ENCODE assay signal across 8 cellular contexts in genomic region chr15:83106994-83107840, GRCh38. TPM values are rescaled to one million over a fixed set of nuclear protein-coding genes. Genes with fewer than 3 reads are reported as not detected.
DNase-seq lines count a peak whose midpoint lies in the region; ATAC-seq and TF ChIP-seq lines count a peak whose summit lies in the region.

TSS of gene TM6SF1 (plus strand) at chr15:83107645. CDS start at chr15:83107681, 36 bp downstream.

- intact Hi-C loops in activated B cell treated with CpG ODN at 0.5 μM for 24 hours (cut with micrococcal nuclease), result loop anchor here (5.0 kb wide), 2 partner anchors 45 to 95 kb away; partner anchors contain the start of gene C15orf40

- H4K20me1 ChIP-seq in GM23338 (replicated peaks; ENCODE audit: insufficient read depth), result no peaks in the 10 kb centered on the region

- H3K4me2 ChIP-seq in GM23338, result peak within 1 kb of the TSS; percentile 85

- H3K27ac Mint-ChIP-seq in GM23338 (no peak within 1 kb of the TSS), activated B cell treated with CpG ODN at 0.5 μM for 24 hours (peak within 1 kb of the TSS; percentile 65)
- H3K27ac Mint-ChIP-seq in naive thymus-derived CD8-positive, alpha-beta T cell, result peak within 1 kb of the TSS in 3 of 10 donors; percentile 22 to 66 (median 32)

- DNase-seq in DMS53 (lab: John Stamatoyannopoulos, UW) (peak; percentile 77), GM23338 (ENCODE audit: low spot score) (peak; percentile 50), activated B cell treated with CpG ODN at 0.5 μM for 24 hours (peak; percentile 40), midbrain (lab: John Stamatoyannopoulos, UW) (no peak), NK-92 (lab: John Stamatoyannopoulos, UW; ENCODE audit: unreplicated experiment) (no peak)
- DNase-seq in naive thymus-derived CD8-positive, alpha-beta T cell, result peak in 4 of 10 donors; percentile 4 to 20 (median 14)

- H3K79me2 ChIP-seq in GM23338 (replicated peaks; ENCODE audit: insufficient read depth), result no peaks in the 10 kb centered on the region

- no peak for TF ChIP-seq CTCF in GM23338 (conservative IDR thresholded peaks at IDR 0.05; ENCODE audit: low read depth in 2 of 2)
- TF ChIP-seq CTCF in activated B cell treated with CpG ODN at 0.5 μM for 24 hours (IDR thresholded peaks at IDR 0.05), result no peak

- H3K9me3 Mint-ChIP-seq in GM23338 (peaks cover 3% of the 10 kb centered on the region; the same call in 1 of the 3 replicates), activated B cell treated with CpG ODN at 0.5 μM for 24 hours (no peaks in the 10 kb centered on the region)
- no peaks in the 10 kb centered on the region for H3K9me3 Mint-ChIP-seq in naive thymus-derived CD8-positive, alpha-beta T cell

- peak within 1 kb of the TSS; percentile 70 for H3K4me3 Mint-ChIP-seq in GM23338
- peak within 1 kb of the TSS; percentile 87 for H3K4me3 Mint-ChIP-seq in activated B cell treated with CpG ODN at 0.5 μM for 24 hours
- H3K4me3 Mint-ChIP-seq in naive thymus-derived CD8-positive, alpha-beta T cell, result peak within 1 kb of the TSS; percentile 62 to 88 (median 82)

- H3K36me3 Mint-ChIP-seq in GM23338 (ENCODE audit: low read depth) (peaks cover 3% of the 10 kb centered on the region; the same call in 1 of the 3 replicates), activated B cell treated with CpG ODN at 0.5 μM for 24 hours (ENCODE audit: low read depth) (no peaks in the 10 kb centered on the region)
- no peaks in the 10 kb centered on the region for H3K36me3 Mint-ChIP-seq in naive thymus-derived CD8-positive, alpha-beta T cell

- H3K27ac ChIP-seq in GM23338 (ENCODE audit: low read depth), result no peak within 1 kb of the TSS

- peaks cover 22% of the 10 kb centered on the region for H3K4me1 Mint-ChIP-seq in GM23338
- peaks cover 20% of the 10 kb centered on the region for H3K4me1 Mint-ChIP-seq in activated B cell treated with CpG ODN at 0.5 μM for 24 hours
- H3K4me1 Mint-ChIP-seq in naive thymus-derived CD8-positive, alpha-beta T cell, result peaks cover 13 to 31% (median 19%) of the 10 kb centered on the region in 4 donors

- peaks cover 4% of the 10 kb centered on the region; the same call in 1 of the 2 replicates for H3K4me1 ChIP-seq in GM23338 (ENCODE audit: insufficient read depth)

- H3F3A ChIP-seq in GM23338 (replicated peaks; ENCODE audit: low read depth), result no peaks in the 10 kb centered on the region

- H3K9me2 ChIP-seq in GM23338 (ENCODE audit: insufficient read depth), result 0 out of 2 replicates have a peak, but pooled peaks cover 6% of the 10 kb centered on the region

- H3K27me3 Mint-ChIP-seq in GM23338 (ENCODE audit: insufficient read depth, low read depth, poor library complexity), result peaks cover 28% of the 10 kb centered on the region
- H3K27me3 Mint-ChIP-seq in activated B cell treated with CpG ODN at 0.5 μM for 24 hours, result peaks cover 22% of the 10 kb centered on the region
- H3K27me3 Mint-ChIP-seq in naive thymus-derived CD8-positive, alpha-beta T cell, result peaks cover 33 to 79% (median 56%) of the 10 kb centered on the region in 5 donors

- POLR2A ChIA-PET in activated B cell treated with CpG ODN at 0.5 μM for 24 hours (lab: Charles Lee), result interaction anchor here (3.2 kb wide), 1 partner anchor 39 kb away, joined by 22 read pairs; the partner anchor contains the start of gene BTBD1
- POLR2A ChIA-PET in naive thymus-derived CD8-positive, alpha-beta T cell (lab: Charles Lee), result no interaction called here

- H2AFZ ChIP-seq in GM23338, result peak within 1 kb of the TSS; percentile 93

- CTCF ChIA-PET in activated B cell treated with CpG ODN at 0.5 μM for 24 hours (lab: Charles Lee), result interaction anchor here (0.6 kb wide), 1 partner anchor 144 kb away, joined by 4 read pairs; no protein-coding TSS in a partner anchor

- ATAC-seq in GM23338 (peak; percentile 72), activated B cell treated with CpG ODN at 0.5 μM for 24 hours (ENCODE audit: low read depth) (peak; percentile 36), esophagus mucosa (peak; percentile 35), HG03025 (IDR thresholded peaks at IDR 0.05; ENCODE audit: low FRiP score, unreplicated experiment) (no peak)
- peak; percentile 65 to 71 for ATAC-seq in naive thymus-derived CD8-positive, alpha-beta T cell

- peaks cover 40% of the 10 kb centered on the region for H3K27me3 ChIP-seq in GM23338 (ENCODE audit: insufficient read depth)

- H3K36me3 ChIP-seq in GM23338 (ENCODE audit: insufficient read depth), result no peaks in the 10 kb centered on the region

- peak within 1 kb of the TSS; percentile 78 for H3K4me3 ChIP-seq in GM23338

TF ChIP-seq in GM23338, 12 proteins besides CTCF, POLR2A, EP300 and RAD21:
- TF ChIP-seq POLR2AphosphoS5 (IDR thresholded peaks at IDR 0.05; ENCODE audit: low read depth), result no peak
- peak; percentile 19 for TF ChIP-seq EZH2 (IDR thresholded peaks at IDR 0.05; ENCODE audit: low read depth, unreplicated experiment)
- no peak for TF ChIP-seq EZH2phosphoT487 (IDR thresholded peaks at IDR 0.05; ENCODE audit: unreplicated experiment)
- TF ChIP-seq ETS1 (IDR thresholded peaks at IDR 0.05), result no peak
- TF ChIP-seq REST (IDR thresholded peaks at IDR 0.05; ENCODE audit: unreplicated experiment), result no peak

RNA-seq across cellular contexts. Expression of gene TM6SF1, which starts in this region (rescaled TPM):
- 0.80 and 1.8 TPM in 2 replicates for total RNA-seq in GM23338 (2014; rRNA removed; shearing (Covaris generic))
- 1.5 TPM in 1 of 2 replicates, not detected in the other for polyA plus RNA-seq in GM23338 (2016; fragmentation: Nextera tagmentation; extraction: Ambion mirVana)
- 3.9 and 4.1 TPM in 2 replicates for total RNA-seq in activated B cell treated with CpG ODN at 0.5 μM for 24 hours
- total RNA-seq in esophagus mucosa, result 0.48 TPM
- total RNA-seq in naive thymus-derived CD8-positive, alpha-beta T cell, result under 1 TPM; 0.34 to 0.58 TPM
- under 1 TPM in 2 of 3 donors, not detected in 1; 0.13 to 0.68 TPM for polyA plus RNA-seq in naive thymus-derived CD8-positive, alpha-beta T cell

Comparison
In these comparisons a context has a peak if more than half of its experiments do, and no peak if none do; other contexts are left out.
1. Peak in ATAC-seq in esophagus mucosa; RNA of the gene not detected or under 1 TPM.
2. Peak in ATAC-seq in naive thymus-derived CD8-positive, alpha-beta T cell; RNA of the gene not detected or under 1 TPM.
3. DNase-seq: peak in DMS53 (single experiment), GM23338 (single experiment) and activated B cell treated with CpG ODN at 0.5 μM for 24 hours (single experiment); none in midbrain (single experiment) and NK-92 (single experiment).
4. Peak in every context shown above with its lines, with median percentiles within 50 percentile points of each other: H3K4me3 Mint-ChIP-seq.